ENCODE assay signal across 8 cellular contexts in the genomic region with DNA sequence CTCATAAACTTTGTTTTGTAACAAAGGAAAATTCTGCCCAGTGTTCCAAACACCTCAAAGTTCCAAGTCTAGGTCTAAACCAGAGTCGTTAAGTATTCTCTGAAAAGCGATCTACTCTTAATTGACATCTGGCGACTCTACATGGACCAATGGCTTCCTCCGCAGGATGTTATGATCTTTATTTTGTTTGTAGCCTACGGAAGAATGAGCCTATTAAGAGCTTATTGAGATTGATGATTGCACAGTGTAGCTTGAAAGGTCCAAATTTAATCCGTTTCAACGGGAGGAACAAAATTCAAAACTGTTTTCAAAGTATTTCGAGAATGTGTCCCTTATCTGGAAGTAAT.
DNase-seq lines count a peak whose midpoint lies in the region; ATAC-seq and TF ChIP-seq lines count a peak whose summit lies in the region.

No MANE protein-coding gene starts in this region.

- no peaks in the 10 kb centered on the region for H3K36me3 ChIP-seq in esophagus (ENCODE audit: control insufficient read depth in 2 of 2, insufficient read depth in 2 of 2, low read length in 1 of 2)
- no peaks in the 10 kb centered on the region for H3K36me3 ChIP-seq in osteoblast (ENCODE audit: insufficient read depth, low read length)

- 0% methylated on average over 8 of the region's 8 CpGs for WGBS in esophagus, 2 donors

- peak overlapping the region; percentile 96 for H2AFZ ChIP-seq in osteoblast (ENCODE audit: low read length)

- H3K4me3 ChIP-seq in esophagus (ENCODE audit: low read depth in 1 of 2, low read length in 2 of 2) (peak overlapping the region; percentile 80 to 82), osteoblast (ENCODE audit: insufficient read depth, low read length) (peak overlapping the region; percentile 87)

- no peak for TF ChIP-seq CTCF in osteoblast (IDR thresholded peaks at IDR 0.05; ENCODE audit: extremely low read depth, low read depth, low read length)

- H4K20me1 ChIP-seq in osteoblast (ENCODE audit: insufficient read depth, low read length) = peaks cover 9% of the 10 kb centered on the region

- peaks cover 69% of the 10 kb centered on the region for H3K79me2 ChIP-seq in osteoblast (ENCODE audit: insufficient read depth, low read length)

- ATAC-seq in SK-N-SH treated with all-trans-retinoic acid at 6 μM for 48 hours (peak; percentile 33), HG03521 (IDR thresholded peaks at IDR 0.05; ENCODE audit: unreplicated experiment) (no peak)

- H3K4me2 ChIP-seq in osteoblast (ENCODE audit: insufficient read depth, low read length) = peak overlapping the region; percentile 96

- no peaks in the 10 kb centered on the region for H3K9me3 ChIP-seq in esophagus (ENCODE audit: control insufficient read depth in 2 of 2, insufficient read depth in 1 of 2, low read depth in 1 of 2, low read length in 1 of 2)
- H3K9me3 ChIP-seq in osteoblast (ENCODE audit: low read depth, low read length) = no peaks in the 10 kb centered on the region

- no peaks in the 10 kb centered on the region for H3K27me3 ChIP-seq in esophagus (ENCODE audit: control insufficient read depth in 1 of 2, insufficient read depth in 2 of 2, low read length in 2 of 2)
- H3K27me3 ChIP-seq in osteoblast (ENCODE audit: insufficient read depth, low read length) = no peaks in the 10 kb centered on the region

- H3K27ac ChIP-seq in esophagus (ENCODE audit: low read depth in 2 of 2, low read length in 1 of 2) = peak overlapping the region; percentile 94 to 97
- H3K27ac ChIP-seq in osteoblast (ENCODE audit: low read depth, low read length) = peak overlapping the region; percentile 92

- H3K4me1 ChIP-seq in esophagus (ENCODE audit: control insufficient read depth in 2 of 2, insufficient read depth in 2 of 2, low read length in 1 of 2) (no peaks in the 10 kb centered on the region), osteoblast (ENCODE audit: insufficient read depth, low read length) (peaks cover 17% of the 10 kb centered on the region)

- DNase-seq in DMS79 treated with DMSO at 0.1 percent for 48 hours (lab: John Stamatoyannopoulos, UW) = peak; percentile 49
- DNase-seq in DMS79 (lab: John Stamatoyannopoulos, UW) = no peak
- DNase-seq in Kasumi-1 (lab: John Stamatoyannopoulos, UW) = peak; percentile 65 to 66
- DNase-seq in osteoblast (ENCODE audit: insufficient read length, low spot score, missing footprints) = peak; percentile 74
- no peak for DNase-seq in NCI-H226

TF ChIP-seq in SK-N-SH treated with all-trans-retinoic acid at 6 μM for 48 hours, 23 proteins besides CTCF, POLR2A, EP300 and RAD21:
- TF ChIP-seq, protein P1, sequence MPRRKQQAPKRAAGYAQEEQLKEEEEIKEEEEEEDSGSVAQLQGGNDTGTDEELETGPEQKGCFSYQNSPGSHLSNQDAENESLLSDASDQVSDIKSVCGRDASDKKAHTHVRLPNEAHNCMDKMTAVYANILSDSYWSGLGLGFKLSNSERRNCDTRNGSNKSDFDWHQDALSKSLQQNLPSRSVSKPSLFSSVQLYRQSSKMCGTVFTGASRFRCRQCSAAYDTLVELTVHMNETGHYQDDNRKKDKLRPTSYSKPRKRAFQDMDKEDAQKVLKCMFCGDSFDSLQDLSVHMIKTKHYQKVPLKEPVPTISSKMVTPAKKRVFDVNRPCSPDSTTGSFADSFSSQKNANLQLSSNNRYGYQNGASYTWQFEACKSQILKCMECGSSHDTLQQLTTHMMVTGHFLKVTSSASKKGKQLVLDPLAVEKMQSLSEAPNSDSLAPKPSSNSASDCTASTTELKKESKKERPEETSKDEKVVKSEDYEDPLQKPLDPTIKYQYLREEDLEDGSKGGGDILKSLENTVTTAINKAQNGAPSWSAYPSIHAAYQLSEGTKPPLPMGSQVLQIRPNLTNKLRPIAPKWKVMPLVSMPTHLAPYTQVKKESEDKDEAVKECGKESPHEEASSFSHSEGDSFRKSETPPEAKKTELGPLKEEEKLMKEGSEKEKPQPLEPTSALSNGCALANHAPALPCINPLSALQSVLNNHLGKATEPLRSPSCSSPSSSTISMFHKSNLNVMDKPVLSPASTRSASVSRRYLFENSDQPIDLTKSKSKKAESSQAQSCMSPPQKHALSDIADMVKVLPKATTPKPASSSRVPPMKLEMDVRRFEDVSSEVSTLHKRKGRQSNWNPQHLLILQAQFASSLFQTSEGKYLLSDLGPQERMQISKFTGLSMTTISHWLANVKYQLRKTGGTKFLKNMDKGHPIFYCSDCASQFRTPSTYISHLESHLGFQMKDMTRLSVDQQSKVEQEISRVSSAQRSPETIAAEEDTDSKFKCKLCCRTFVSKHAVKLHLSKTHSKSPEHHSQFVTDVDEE (CRISPR knock-in tag; IDR thresholded peaks at IDR 0.05) = 0 out of 2 replicates have a peak, but pooled peaks have one; percentile 14
- TF ChIP-seq ZNF8 (CRISPR knock-in tag; IDR thresholded peaks at IDR 0.05) = no peak
- no peak for TF ChIP-seq SNAI2 (CRISPR knock-in tag; IDR thresholded peaks at IDR 0.05)

Comparison
In these comparisons a context has a peak if more than half of its experiments do, and no peak if none do; other contexts are left out.
1. DNase-seq: peak in DMS79 treated with DMSO at 0.1 percent for 48 hours (single experiment), Kasumi-1 (2 of 2) and osteoblast (single experiment); none in DMS79 (single experiment) and NCI-H226 (single experiment).